In the genomic region with DNA sequence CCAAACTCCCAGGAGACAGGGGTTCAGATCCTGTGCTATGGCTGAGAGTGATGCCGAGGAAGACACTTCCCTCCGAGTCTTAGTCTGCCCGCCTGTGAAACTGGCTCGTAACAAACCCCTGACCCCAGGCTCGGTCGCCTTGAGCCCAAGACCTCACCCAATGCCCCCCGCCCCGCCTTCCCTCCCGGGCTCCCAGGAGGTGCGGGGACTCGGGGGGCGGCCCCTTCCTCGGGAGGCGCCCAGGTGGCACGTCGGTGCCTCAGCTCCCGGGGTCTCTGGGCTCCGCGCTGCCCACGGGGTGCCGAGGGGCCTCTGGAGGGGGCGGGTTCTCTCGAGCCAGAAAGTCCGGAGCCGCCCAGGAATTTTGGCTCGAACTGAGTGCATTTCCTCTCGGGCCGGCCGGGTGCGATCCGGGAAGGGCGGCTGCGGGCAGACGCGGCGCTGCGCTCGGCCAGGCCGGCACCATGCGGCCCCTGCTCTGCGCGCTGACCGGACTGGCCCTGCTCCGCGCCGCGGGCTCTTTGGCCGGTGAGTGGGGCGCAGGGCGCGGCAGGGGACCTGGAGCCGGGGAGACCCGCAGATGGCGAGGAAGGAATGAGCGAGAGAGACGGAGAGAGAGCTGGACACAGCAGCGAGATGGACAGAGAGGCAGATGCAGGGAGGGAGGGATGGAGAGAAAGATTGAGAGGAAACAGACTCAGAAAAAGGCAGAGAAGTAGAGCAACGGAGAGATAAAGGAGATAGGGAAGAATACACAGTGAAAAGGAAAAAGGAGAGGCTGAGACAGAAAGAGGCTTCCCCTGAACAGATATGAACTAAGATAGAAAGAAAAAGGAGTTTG, we compare ENCODE assay signal across 10 cellular contexts. TPM values are rescaled to one million over a fixed set of nuclear protein-coding genes. Genes with fewer than 3 reads are reported as not detected.
A peak's percentile ranks its signal among the peaks of the same experiment; 100 is the strongest.
DNase-seq lines count a peak whose midpoint lies in the region; ATAC-seq, FAIRE-seq and TF ChIP-seq lines count a peak whose summit lies in the region.
"Had no signal": no experiment of that assay in that cellular context is flagged by ENCODE, and none has a peak within 500 bp of the region (broad histone marks: within the 10 kb centered on the region; RNA-seq: fewer than 3 reads in every experiment).

A gene with protein sequence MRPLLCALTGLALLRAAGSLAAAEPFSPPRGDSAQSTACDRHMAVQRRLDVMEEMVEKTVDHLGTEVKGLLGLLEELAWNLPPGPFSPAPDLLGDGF (plus strand): TSS at position 432 of the 841 bp plus-strand sequence. CDS start 33 bp downstream, at position 465.

- H3K4me3 Mint-ChIP-seq in HFFc6 (peak within 1 kb of the TSS; percentile 85), immature natural killer cell (no peak within 1 kb of the TSS)
- H3K4me3 Mint-ChIP-seq: activated CD4-positive, alpha-beta T cell treated with anti-CD3 and anti-CD28 coated beads, Interleukin-2, amount 10 ng/mL, durations not matched to agents 7 days and 5 days had no signal

- no peak within 1 kb of the TSS for H3K27ac ChIP-seq in keratinocyte (ENCODE audit: control insufficient read depth, insufficient read depth, low read length)
- H3K27ac ChIP-seq in skeletal muscle tissue (ENCODE audit: low read depth, low read length) = peak within 1 kb of the TSS; percentile 81

- no peaks in the 10 kb centered on the region for H4K20me1 ChIP-seq in keratinocyte (ENCODE audit: control insufficient read depth, extremely low read depth, insufficient read depth, low read length)

- H3K27ac Mint-ChIP-seq in HFFc6 = peak within 1 kb of the TSS; percentile 63
- H3K27ac Mint-ChIP-seq in immature natural killer cell = peak within 1 kb of the TSS in 1 of 6 donors; percentile 62
- H3K27ac Mint-ChIP-seq: activated CD4-positive, alpha-beta T cell treated with anti-CD3 and anti-CD28 coated beads, Interleukin-2, amount 10 ng/mL, durations not matched to agents 7 days and 5 days had no signal

- no peak within 1 kb of the TSS for H3K9ac ChIP-seq in keratinocyte (ENCODE audit: control insufficient read depth, extremely low read depth, insufficient read depth, low read length)
- peak within 1 kb of the TSS; percentile 64 to 84 (median 77) for H3K9ac ChIP-seq in skeletal muscle tissue (ENCODE audit: low read depth in 1 of 3, low read length in 3 of 3)

- H3K9me3 Mint-ChIP-seq in HFFc6 (no peaks in the 10 kb centered on the region), immature natural killer cell (no peaks in the 10 kb centered on the region)
- H3K9me3 Mint-ChIP-seq: activated CD4-positive, alpha-beta T cell treated with anti-CD3 and anti-CD28 coated beads, Interleukin-2, amount 10 ng/mL, durations not matched to agents 7 days and 5 days had no signal

- H3K9me3 ChIP-seq in keratinocyte (ENCODE audit: control insufficient read depth, low read depth, low read length) (no peaks in the 10 kb centered on the region), skeletal muscle tissue (ENCODE audit: control insufficient read depth in 3 of 3, low read length in 3 of 3) (no peaks in the 10 kb centered on the region)

- dilution Hi-C loops in keratinocyte (cut with MboI; ENCODE audit: extremely low pct_ligation_motif_present, low sequenced_read_pairs) = no loop called here

- H3K27me3 Mint-ChIP-seq in HFFc6 (ENCODE audit: insufficient read depth) (peaks cover 1% of the 10 kb centered on the region; the same call in 1 of the 2 replicates), immature natural killer cell (ENCODE audit: low read depth in 3 of 3) (peaks cover 2 to 23% (median 5%) of the 10 kb centered on the region in 3 donors)

- H3K4me1 ChIP-seq in keratinocyte (ENCODE audit: control insufficient read depth, extremely low read depth, insufficient read depth, low read length) = peaks cover 5% of the 10 kb centered on the region
- H3K4me1 ChIP-seq in skeletal muscle tissue (ENCODE audit: control insufficient read depth in 3 of 3, insufficient read depth in 3 of 3, low read length in 3 of 3) = peaks cover 12 to 24% (median 16%) of the 10 kb centered on the region in 3 donors

- FAIRE-seq in keratinocyte (lab: Jason Lieb, UNC) = no peak

- H3K4me3 ChIP-seq in cardiac fibroblast (replicated peaks in 1 of 2; ENCODE audit: low read depth in 2 of 2, low read length in 2 of 2) (peak within 1 kb of the TSS; percentile 56 to 63), keratinocyte (ENCODE audit: control insufficient read depth in 2 of 3, extremely low read depth in 1 of 3, insufficient read depth in 2 of 3, low read depth in 1 of 3, low read length in 3 of 3) (peak within 1 kb of the TSS in 2 of 3 experiments; percentile 38 to 46), skeletal muscle tissue (ENCODE audit: low read length in 3 of 3) (peak within 1 kb of the TSS; percentile 58 to 76 (median 70))

- peak within 1 kb of the TSS; percentile 74 for H3K4me2 ChIP-seq in keratinocyte (ENCODE audit: control insufficient read depth, extremely low read depth, insufficient read depth, low read depth, low read length)

- DNase-seq in HFFc6 (no peak), cardiac fibroblast (ENCODE audit: low read depth in 2 of 2) (peak; percentile 32 to 73), keratinocyte (ENCODE audit: low read depth, low spot score) (no peak), GM19240 (ENCODE audit: insufficient read length, low spot score) (no peak), immature natural killer cell (no peak)
- DNase-seq: activated CD4-positive, alpha-beta T cell treated with anti-CD3 and anti-CD28 coated beads, Interleukin-2, amount 10 ng/mL, durations not matched to agents 7 days and 5 days had no signal

- H3K4me1 Mint-ChIP-seq in HFFc6 (ENCODE audit: low read depth) = peaks cover 39% of the 10 kb centered on the region
- H3K4me1 Mint-ChIP-seq in immature natural killer cell = no peaks in the 10 kb centered on the region

- no peak for ATAC-seq in activated CD4-positive, CD25-positive, alpha-beta regulatory T cell treated with anti-CD3 and anti-CD28 coated beads, Interleukin-2, amount 50 U/mL, for 24 hours
- no peak for ATAC-seq in GM19328 (IDR thresholded peaks at IDR 0.05; ENCODE audit: unreplicated experiment)

- H2AFZ ChIP-seq in keratinocyte (ENCODE audit: control insufficient read depth, low read length) = peak within 1 kb of the TSS; percentile 75

- H3K9me1 ChIP-seq in keratinocyte (ENCODE audit: control insufficient read depth, extremely low read depth, insufficient read depth, low read length) = no peaks in the 10 kb centered on the region

- H3K36me3 Mint-ChIP-seq in HFFc6 (ENCODE audit: low read depth) (no peaks in the 10 kb centered on the region), immature natural killer cell (peaks cover 0 to 4% (median 0%) of the 10 kb centered on the region in 3 donors)

- TF ChIP-seq CTCF in HFFc6 (IDR thresholded peaks at IDR 0.05) (no peak), cardiac fibroblast (IDR thresholded peaks at IDR 0.05; ENCODE audit: low read depth, low read length) (no peak), keratinocyte (optimal IDR thresholded peaks at IDR 0.05 in 1 of 3, IDR thresholded peaks at IDR 0.05 in 1 of 3, conservative IDR thresholded peaks at IDR 0.05 in 1 of 3; ENCODE audit: extremely low read depth in 1 of 3, insufficient read depth in 2 of 3, low read length in 3 of 3) (no peak)

- H3K79me2 ChIP-seq in keratinocyte (ENCODE audit: control insufficient read depth, insufficient read depth, low read length) = no peaks in the 10 kb centered on the region

- H3K36me3 ChIP-seq in keratinocyte (ENCODE audit: control insufficient read depth in 2 of 2, extremely low read depth in 1 of 2, insufficient read depth in 2 of 2, low read length in 2 of 2) = no peaks in the 10 kb centered on the region
- no peaks in the 10 kb centered on the region for H3K36me3 ChIP-seq in skeletal muscle tissue (ENCODE audit: control insufficient read depth in 3 of 3, insufficient read depth in 3 of 3, low read length in 3 of 3)

- peaks cover 17% of the 10 kb centered on the region for H3K27me3 ChIP-seq in keratinocyte (ENCODE audit: control insufficient read depth, extremely low read depth, insufficient read depth, low read length)
- peaks cover 12 to 26% (median 16%) of the 10 kb centered on the region in 3 donors for H3K27me3 ChIP-seq in skeletal muscle tissue (ENCODE audit: control insufficient read depth in 3 of 3, insufficient read depth in 3 of 3, low read length in 3 of 3)

RNA-seq across cellular contexts. Expression of the gene that starts here (rescaled TPM):
- total RNA-seq in HFFc6 (2021; fragmentation: NEBNext Ultra II Directional; extraction: Animal tissue kit (Norgen Biotek cat#: 25700)) = 1 to 10 TPM; 2.1 to 6.6 (median 6.2) TPM
- 0.39 to 0.70 TPM in 2 of 3 replicates, not detected in the other for polyA plus RNA-seq in keratinocyte
- polyA plus RNA-seq in keratinocyte (2011; ENCODE audit: low read depth) = not detected
- polyA plus RNA-seq in keratinocyte (2011; cell fraction: cytosol; rRNA removed) = 0.18 and 0.68 TPM in 2 replicates
- not detected in 2 replicates for polyA plus RNA-seq in keratinocyte (2011; cell fraction: nucleus; rRNA removed)
- 0.21 and 1.5 TPM in 2 replicates for polyA plus RNA-seq in keratinocyte (2012; ENCODE audit: low replicate concordance)
- not detected in 3 replicates for polyA minus RNA-seq in keratinocyte
- polyA minus RNA-seq in keratinocyte (2011; cell fraction: cytosol; rRNA and poly(A)+ RNA removed) = not detected
- polyA minus RNA-seq in keratinocyte (2011; cell fraction: nucleus; rRNA and poly(A)+ RNA removed) = not detected in 2 replicates
- 36.5 TPM for total RNA-seq in skeletal muscle tissue
- polyA plus RNA-seq in immature natural killer cell = not detected
- total RNA-seq: activated CD4-positive, alpha-beta T cell treated with anti-CD3 and anti-CD28 coated beads, Interleukin-2, amount 10 ng/mL, durations not matched to agents 7 days and 5 days; HT1080 had no signal

Comparison
In these comparisons a context has a peak if more than half of its experiments do, and no peak if none do; other contexts are left out.
1. DNase-seq: peak in cardiac fibroblast (2 of 2); none in HFFc6 (single experiment), keratinocyte (single experiment), GM19240 (single experiment) and immature natural killer cell (0 of 3).
2. Peak in every context shown above with its lines, with median percentiles within 50 percentile points of each other: H3K4me3 ChIP-seq.